13 cellular contexts compared by ENCODE assay signal in the genomic region with DNA sequence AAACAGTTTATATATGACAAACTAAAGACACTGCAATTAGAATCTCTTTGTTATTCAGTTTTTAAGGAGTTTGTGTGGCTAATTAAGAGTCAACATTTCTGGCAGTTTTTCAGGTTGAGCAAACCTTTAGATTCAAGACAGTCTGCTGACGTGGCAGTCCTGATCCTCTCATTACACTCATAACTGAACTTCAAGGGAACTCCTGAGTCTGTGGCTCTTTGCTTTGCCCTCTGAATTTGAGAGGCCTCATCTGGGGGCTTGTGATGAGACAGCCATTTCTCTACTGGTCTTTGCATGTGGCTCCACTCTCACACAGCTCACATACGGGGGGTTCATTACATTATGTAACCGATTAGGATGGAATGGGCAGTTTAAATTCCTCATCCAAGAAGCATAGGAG.
DNase-seq lines count a peak whose midpoint lies in the region; ATAC-seq and TF ChIP-seq lines count a peak whose summit lies in the region.
"Had no signal": no experiment of that assay in that cellular context is flagged by ENCODE, and none has a peak within 500 bp of the region (broad histone marks: within the 10 kb centered on the region; RNA-seq: fewer than 3 reads in every experiment).

No MANE protein-coding gene starts in this region.

- no peaks in the 10 kb centered on the region for H3K9me3 Mint-ChIP-seq in GM23338

- H3K9me3 ChIP-seq in smooth muscle cell (replicated peaks; ENCODE audit: low read depth), result no peaks in the 10 kb centered on the region

- peak; percentile 7 for DNase-seq in GM23338 (ENCODE audit: low spot score)
- no peak for DNase-seq in smooth muscle cell (lab: John Stamatoyannopoulos, UW; ENCODE audit: unreplicated experiment)
- DNase-seq in SHP77 treated with DMSO at 0.1 percent for 48 hours (lab: John Stamatoyannopoulos, UW), result no peak
- DNase-seq in iPS-NIHi11 (ENCODE audit: low spot score), result no peak
- no peak for DNase-seq in stimulated activated CD4-positive, alpha-beta T cell treated with anti-CD3 and anti-CD28 coated beads, Interleukin-4, amount 100 ng/mL, for 4 hours
- DNase-seq: activated T-cell treated with anti-CD3 and anti-CD28 coated beads for 4 hours; brain microvascular endothelial cell; HCEC 1CT; NCI-H82; stimulated activated CD4-positive, alpha-beta T cell treated with anti-CD3 and anti-CD28 coated beads, Interleukin-2, amount 100 ng/mL, for 24 hours; substantia nigra had no signal

- H3K9me2 ChIP-seq in GM23338 (ENCODE audit: insufficient read depth), result no peaks in the 10 kb centered on the region

- H3K27ac ChIP-seq in GM23338 (ENCODE audit: low read depth), result no peak overlapping the region
- H3K27ac ChIP-seq in smooth muscle cell (ENCODE audit: low read depth), result no peak overlapping the region
- H3K27ac ChIP-seq: brain microvascular endothelial cell had no signal

- H4K20me1 ChIP-seq in GM23338 (replicated peaks; ENCODE audit: insufficient read depth) (no peaks in the 10 kb centered on the region), smooth muscle cell (ENCODE audit: low read depth) (no peaks in the 10 kb centered on the region)

- peaks cover 6% of the 10 kb centered on the region; the same call in 2 of the 3 replicates for H3K4me1 Mint-ChIP-seq in GM23338

- H3K27me3 ChIP-seq in GM23338 (ENCODE audit: insufficient read depth) (no peaks in the 10 kb centered on the region), smooth muscle cell (ENCODE audit: low read depth) (no peaks in the 10 kb centered on the region)
- H3K27me3 ChIP-seq: brain microvascular endothelial cell had no signal

- no peaks in the 10 kb centered on the region for H3K27me3 Mint-ChIP-seq in GM23338 (ENCODE audit: insufficient read depth, low read depth, poor library complexity)

- H2AFZ ChIP-seq in GM23338 (peak overlapping the region; percentile 52; the same call in 1 of the 2 replicates), smooth muscle cell (ENCODE audit: low read depth) (peak overlapping the region; percentile 72)

- ATAC-seq in GM19025 (IDR thresholded peaks at IDR 0.05; ENCODE audit: low read depth, unreplicated experiment) (peak; percentile 79), GM23338 (no peak), HG03442 (IDR thresholded peaks at IDR 0.05; ENCODE audit: unreplicated experiment) (peak; percentile 94)

- 49% methylated on average over 3 of the region's 3 CpGs for WGBS in smooth muscle cell (ENCODE audit: low lambda C conversion rate)

- no peak overlapping the region for H3K4me3 ChIP-seq in GM23338
- no peak overlapping the region for H3K4me3 ChIP-seq in smooth muscle cell

- no peak for TF ChIP-seq CTCF in GM23338 (conservative IDR thresholded peaks at IDR 0.05; ENCODE audit: low read depth in 2 of 2)
- TF ChIP-seq CTCF in smooth muscle cell (IDR thresholded peaks at IDR 0.05; ENCODE audit: borderline replicate concordance, insufficient read depth, poor library complexity, severe bottlenecking), result no peak

- H3K36me3 Mint-ChIP-seq in GM23338 (ENCODE audit: low read depth), result no peaks in the 10 kb centered on the region

- H3K36me3 ChIP-seq in GM23338 (ENCODE audit: insufficient read depth) (no peaks in the 10 kb centered on the region), smooth muscle cell (ENCODE audit: low read depth) (no peaks in the 10 kb centered on the region)
- H3K36me3 ChIP-seq: brain microvascular endothelial cell had no signal

- H3F3A ChIP-seq in GM23338 (replicated peaks; ENCODE audit: low read depth) (no peaks in the 10 kb centered on the region), smooth muscle cell (ENCODE audit: low read depth) (no peaks in the 10 kb centered on the region)

- H3K27ac Mint-ChIP-seq in GM23338, result peak overlapping the region; percentile 45

- no peaks in the 10 kb centered on the region for H3K79me2 ChIP-seq in GM23338 (replicated peaks; ENCODE audit: insufficient read depth)
- no peaks in the 10 kb centered on the region for H3K79me2 ChIP-seq in smooth muscle cell (ENCODE audit: low read depth)

- no peak overlapping the region for H3K4me3 Mint-ChIP-seq in GM23338

- H3K9ac ChIP-seq in smooth muscle cell (ENCODE audit: low read depth), result no peak overlapping the region

- H3K4me1 ChIP-seq in GM23338 (ENCODE audit: insufficient read depth) (no peaks in the 10 kb centered on the region; the same call in 1 of the 2 replicates), smooth muscle cell (ENCODE audit: low read depth) (peaks cover 8% of the 10 kb centered on the region)

- H3K4me2 ChIP-seq in GM23338 (no peak overlapping the region), smooth muscle cell (peak overlapping the region; percentile 20)

TF ChIP-seq in GM23338, 12 proteins besides CTCF, POLR2A, EP300 and RAD21:
- TF ChIP-seq STAT1 (IDR thresholded peaks at IDR 0.05; ENCODE audit: unreplicated experiment) (no peak), JUNB (IDR thresholded peaks at IDR 0.05; ENCODE audit: unreplicated experiment) (no peak), ZNF114 (CRISPR knock-in tag; IDR thresholded peaks at IDR 0.05) (no peak)
TF ChIP-seq in GM23338: peak in this region for 0.
